12 cellular contexts compared by ENCODE assay signal in the genomic region with DNA sequence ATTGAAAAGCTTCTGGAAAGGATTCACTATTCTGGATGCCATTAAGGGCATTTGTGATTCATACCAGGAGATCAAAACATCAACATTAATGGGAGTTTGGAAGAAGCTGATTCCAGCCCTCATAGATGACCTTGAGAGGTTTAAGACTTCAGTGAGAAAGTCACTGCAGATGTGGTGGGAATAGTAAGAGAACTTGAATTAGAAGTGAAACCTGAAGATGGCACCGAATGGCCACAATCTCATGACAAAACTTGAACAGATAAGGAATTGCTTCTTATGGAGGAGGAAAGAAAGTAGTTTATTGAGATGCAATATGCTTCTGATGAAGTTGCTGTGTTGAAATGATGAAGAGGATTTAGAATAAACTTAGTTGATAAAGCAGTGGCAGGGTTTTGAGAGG.
DNase-seq lines count a peak whose midpoint lies in the region; ATAC-seq and TF ChIP-seq lines count a peak whose summit lies in the region.
"Had no signal": no experiment of that assay in that cellular context is flagged by ENCODE, and none has a peak within 500 bp of the region (broad histone marks: within the 10 kb centered on the region; RNA-seq: fewer than 3 reads in every experiment).

No MANE protein-coding gene starts in this region.

- ATAC-seq in GM18519 (IDR thresholded peaks at IDR 0.05; ENCODE audit: low FRiP score, unreplicated experiment) (peak; percentile 19), GM21423 (IDR thresholded peaks at IDR 0.05; ENCODE audit: unreplicated experiment) (peak; percentile 31), HG03520 (IDR thresholded peaks at IDR 0.05; ENCODE audit: unreplicated experiment) (peak; percentile 30), HG03025 (IDR thresholded peaks at IDR 0.05; ENCODE audit: low FRiP score, unreplicated experiment) (no peak)
- ATAC-seq: foreskin keratinocyte, PC-3 had no signal

- no peak for TF ChIP-seq CTCF in fibroblast of mammary gland (conservative IDR thresholded peaks at IDR 0.05; ENCODE audit: control insufficient read depth, insufficient read depth, low read depth, low read length)

- H3K4me3 ChIP-seq in fibroblast of mammary gland (ENCODE audit: control insufficient read depth, low read depth, low read length), result no peak overlapping the region

- DNase-seq in fibroblast of mammary gland (ENCODE audit: low read depth) (peak; percentile 6), NCI-H1436 (lab: John Stamatoyannopoulos, UW) (no peak), hippocampal formation (lab: John Stamatoyannopoulos, UW) (no peak), NCI-H446 (lab: John Stamatoyannopoulos, UW) (no peak)
- DNase-seq: brain microvascular endothelial cell; foreskin keratinocyte; PC-3; stimulated activated naive CD4-positive, alpha-beta T cell treated with Interleukin-2 at 50 U/mL for 16 hours had no signal
